9 cellular contexts compared by ENCODE assay signal in the genomic region with DNA sequence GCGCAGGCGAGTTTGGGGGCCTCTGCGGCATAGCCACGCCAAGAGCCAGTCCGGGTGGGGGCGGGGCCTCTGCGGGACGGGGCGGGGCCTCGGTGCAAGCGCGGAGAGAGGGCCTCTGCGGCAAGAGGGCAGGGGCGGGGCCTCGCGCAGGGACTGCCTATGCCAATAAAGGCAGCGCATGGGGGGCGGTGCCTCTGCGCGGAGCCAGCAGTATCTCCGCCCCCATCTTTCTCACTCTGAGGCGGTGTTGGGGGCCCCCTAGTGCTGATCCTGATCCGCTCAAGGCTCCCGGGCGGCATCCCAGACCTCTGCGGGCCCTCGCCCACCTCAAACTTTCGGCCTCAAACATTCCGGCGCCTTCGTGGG. TPM values are rescaled to one million over a fixed set of nuclear protein-coding genes. Genes with fewer than 3 reads are reported as not detected.
A peak's percentile ranks its signal among the peaks of the same experiment; 100 is the strongest.
DNase-seq lines count a peak whose midpoint lies in the region; ATAC-seq lines count a peak whose summit lies in the region.
"Had no signal": no experiment of that assay in that cellular context is flagged by ENCODE, and none has a peak within 500 bp of the region (broad histone marks: within the 10 kb centered on the region; RNA-seq: fewer than 3 reads in every experiment).

No MANE protein-coding gene starts in this region.

- H3K9me3 ChIP-seq in Karpas-422 (ENCODE audit: low read length) = no peaks in the 10 kb centered on the region

- ATAC-seq in left colon = peak; percentile 90

- H3K79me2 ChIP-seq in Karpas-422 (ENCODE audit: low read length) = no peaks in the 10 kb centered on the region

- H2AFZ ChIP-seq in Karpas-422 (ENCODE audit: low read length) = no peak overlapping the region

- intact Hi-C loops in left colon (cut with DNase I, micrococcal nuclease) = no loop called here

- no peaks in the 10 kb centered on the region for H4K20me1 ChIP-seq in Karpas-422 (ENCODE audit: insufficient read depth, low read depth, low read length)

- DNase-seq in NCI-H524 (lab: John Stamatoyannopoulos, UW) (peak; percentile 55 to 76), NCI-H524 treated with DMSO at 0.1 percent for 48 hours (lab: John Stamatoyannopoulos, UW) (no peak), HPDE6-E6E7 (ENCODE audit: extremely low spot score) (peak; percentile 95), left colon (peak; percentile 56 to 74), Karpas-422 (no peak)
- DNase-seq in activated CD4-positive, CD25-positive, alpha-beta regulatory T cell treated with anti-CD3 and anti-CD28 coated beads, Interleukin-2, amount 50 U/mL, for 72 hours = peak; percentile 70
- peak; percentile 66 for DNase-seq in central memory CD4-positive, alpha-beta T cell
- peak; percentile 55 to 66 (median 59) for DNase-seq in stimulated activated CD4-positive, alpha-beta T cell treated with anti-CD3 and anti-CD28 coated beads, TNF-alpha, amount 100 ng/mL, for 4 hours (ENCODE audit: low read depth in 3 of 3)

- no peaks in the 10 kb centered on the region for H3K27me3 ChIP-seq in Karpas-422 (ENCODE audit: low read length)

- no peaks in the 10 kb centered on the region for H3K36me3 ChIP-seq in Karpas-422 (ENCODE audit: insufficient read depth, low read length)

- H3K4me2 ChIP-seq in Karpas-422 (ENCODE audit: low read depth, low read length, poor library complexity, severe bottlenecking) = no peak overlapping the region

- H3K27ac ChIP-seq in Karpas-422 (ENCODE audit: low read length) = no peak overlapping the region

- H3K4me1 ChIP-seq in Karpas-422 (ENCODE audit: low read length) = no peaks in the 10 kb centered on the region

- H3K9ac ChIP-seq in Karpas-422 (ENCODE audit: low read length) = no peak overlapping the region

- no peaks in the 10 kb centered on the region for H3K9me2 ChIP-seq in Karpas-422 (replicated peaks; ENCODE audit: insufficient read depth, low read length)

- no peak overlapping the region for H3K4me3 ChIP-seq in Karpas-422 (ENCODE audit: low read length)

RNA-seq across cellular contexts. Expression of a gene that starts 9.2 kb away (rescaled TPM):
- 1 to 10 TPM; 1.7 to 1.9 TPM for total RNA-seq in left colon
- 1.9 and 4.6 TPM in 2 replicates for total RNA-seq in Karpas-422 (2014; rRNA removed; shearing (Covaris generic); ENCODE audit: low replicate concordance)

RNA-seq across cellular contexts. Expression of a gene that starts 11.1 kb away (rescaled TPM):
- not detected for total RNA-seq in left colon
- total RNA-seq in Karpas-422 (2014; rRNA removed; shearing (Covaris generic); ENCODE audit: low replicate concordance) = not detected in 2 replicates
- total RNA-seq: subcutaneous adipose tissue had no signal

RNA-seq across cellular contexts. Expression of a gene that starts 11.3 kb away (rescaled TPM):
- not detected for total RNA-seq in left colon
- not detected in 2 replicates for total RNA-seq in Karpas-422 (2014; rRNA removed; shearing (Covaris generic); ENCODE audit: low replicate concordance)
- total RNA-seq: subcutaneous adipose tissue had no signal

RNA-seq across cellular contexts. Expression of a gene that starts 28.1 kb away (rescaled TPM):
- 10 to 100 TPM; 34.8 to 37.2 TPM for total RNA-seq in left colon
- total RNA-seq in Karpas-422 (2014; rRNA removed; shearing (Covaris generic); ENCODE audit: low replicate concordance) = 4.8 and 14.4 TPM in 2 replicates

Comparison
In these comparisons a context has a peak if more than half of its experiments do, and no peak if none do; other contexts are left out.
1. DNase-seq: peak in NCI-H524 (2 of 2), HPDE6-E6E7 (single experiment), activated CD4-positive, CD25-positive, alpha-beta regulatory T cell treated with anti-CD3 and anti-CD28 coated beads, Interleukin-2, amount 50 U/mL, for 72 hours (single experiment), central memory CD4-positive, alpha-beta T cell (single experiment), left colon (2 of 2) and stimulated activated CD4-positive, alpha-beta T cell treated with anti-CD3 and anti-CD28 coated beads, TNF-alpha, amount 100 ng/mL, for 4 hours (3 of 3); none in NCI-H524 treated with DMSO at 0.1 percent for 48 hours (single experiment) and Karpas-422 (single experiment).